ENCODE assay signal across 8 cellular contexts in the genomic region with DNA sequence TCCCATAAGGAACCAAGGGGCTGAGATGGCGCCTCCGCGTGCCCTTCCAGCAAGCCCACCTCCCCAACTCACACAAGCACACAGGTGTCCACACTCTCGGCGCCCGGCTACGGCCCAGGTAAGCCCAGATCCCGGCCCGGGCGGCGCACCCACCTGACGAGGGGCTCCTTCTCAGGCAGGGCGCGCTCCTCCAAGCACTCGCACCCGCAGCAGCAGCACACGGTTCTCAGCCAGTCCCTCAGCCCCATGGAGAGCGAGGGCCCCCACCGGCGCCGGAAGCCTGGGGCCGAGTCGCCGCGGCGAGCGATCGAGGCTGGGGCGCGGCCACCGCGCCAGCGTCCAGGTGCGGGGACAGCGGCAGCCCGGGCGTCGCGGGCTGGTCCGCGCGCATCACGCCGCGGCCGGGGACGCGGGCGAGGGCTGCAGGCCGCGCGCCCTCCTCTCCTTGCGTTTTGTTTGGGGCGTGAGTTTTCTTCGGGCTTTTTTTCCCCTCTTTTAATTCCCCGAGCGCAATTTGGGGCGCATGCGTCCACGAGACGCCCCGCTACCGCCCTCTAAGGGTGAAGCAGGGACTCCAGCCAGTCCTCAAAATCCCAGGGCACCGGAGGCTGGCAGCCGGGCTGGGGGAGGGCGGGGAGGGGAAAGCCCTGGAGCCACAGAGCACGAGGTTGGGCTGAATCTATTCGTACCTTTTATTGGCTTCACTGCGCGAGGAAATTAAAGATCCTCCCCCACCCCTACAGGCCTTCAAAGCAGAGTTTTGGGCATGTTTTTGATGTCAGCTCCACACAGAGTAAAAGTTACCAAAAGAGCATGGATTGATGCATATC. TPM values are rescaled to one million over a fixed set of nuclear protein-coding genes. Genes with fewer than 3 reads are reported as not detected.
DNase-seq lines count a peak whose midpoint lies in the region; ATAC-seq, FAIRE-seq and TF ChIP-seq lines count a peak whose summit lies in the region.

A gene with protein sequence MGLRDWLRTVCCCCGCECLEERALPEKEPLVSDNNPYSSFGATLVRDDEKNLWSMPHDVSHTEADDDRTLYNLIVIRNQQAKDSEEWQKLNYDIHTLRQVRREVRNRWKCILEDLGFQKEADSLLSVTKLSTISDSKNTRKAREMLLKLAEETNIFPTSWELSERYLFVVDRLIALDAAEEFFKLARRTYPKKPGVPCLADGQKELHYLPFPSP (minus strand): TSS at position 472 of the 830 bp plus-strand sequence. CDS start 224 bp downstream, at position 248.

- in situ Hi-C loops in HepG2 (cut with HindIII; ENCODE audit: extremely low pct_ligation_motif_present, low pct_unique_long_range_greater_than_20kb) = loop anchor here (5.0 kb wide), 1 partner anchor 61 kb away; no protein-coding TSS in a partner anchor

- H3K36me3 Mint-ChIP-seq in activated CD4-positive, alpha-beta T cell treated with anti-CD3 and anti-CD28 coated beads, Interleukin-2, amount 10 ng/mL, durations not matched to agents 7 days and 5 days (ENCODE audit: low read depth) = peaks cover 8% of the 10 kb centered on the region
- H3K36me3 Mint-ChIP-seq in dendritic cell treated with granulocyte-macrophage colony-stimulating factor and Interleukin-4, amounts not matched to agents 40 ng/mL and 50 ng/mL, for 4 days (ENCODE audit: low read depth) = peaks cover 8% of the 10 kb centered on the region

- intact Hi-C loops in dendritic cell treated with granulocyte-macrophage colony-stimulating factor and Interleukin-4, amounts not matched to agents 40 ng/mL and 50 ng/mL, for 4 days (cut with micrococcal nuclease) = no loop called here
- intact Hi-C loops in HepG2 (cut with micrococcal nuclease; ENCODE audit: unreplicated experiment) = loop anchor here (1.0 to 5.0 kb wide), 3 partner anchors 30 to 63 kb away; no protein-coding TSS in a partner anchor

- no peaks in the 10 kb centered on the region for H3K27me3 Mint-ChIP-seq in activated CD4-positive, alpha-beta T cell treated with anti-CD3 and anti-CD28 coated beads, Interleukin-2, amount 10 ng/mL, durations not matched to agents 7 days and 5 days
- peaks cover 4% of the 10 kb centered on the region for H3K27me3 Mint-ChIP-seq in dendritic cell treated with granulocyte-macrophage colony-stimulating factor and Interleukin-4, amounts not matched to agents 40 ng/mL and 50 ng/mL, for 4 days

- CTCF ChIA-PET in BJ (lab: Yijun Ruan, JAX) (interaction anchor here (0.7 to 3.6 kb wide), 11 partner anchors 9 to 62 kb away, joined by 3 to 25 read pairs (median 4); no protein-coding TSS in a partner anchor), HepG2 (lab: Yijun Ruan, JAX; ENCODE audit: low intra/inter-chr PET ratio, low total read pairs) (interaction anchor here (1.3 to 2.3 kb wide), 2 partner anchors 10 to 63 kb away, joined by 12 to 13 read pairs; no protein-coding TSS in a partner anchor)
- CTCF ChIA-PET in activated CD4-positive, alpha-beta T cell treated with anti-CD3 and anti-CD28 coated beads, Interleukin-2, amount 10 ng/mL, durations not matched to agents 7 days and 5 days (lab: Charles Lee) = interaction anchor here (0.6 to 1.3 kb wide), 4 partner anchors 19 to 101 kb away, joined by 3 to 5 read pairs (median 4); no protein-coding TSS in a partner anchor

- TSS peak; percentile 57 for BruUV-seq in HepG2 (replicated peaks; lab: Mats Ljungman, UMichigan)

- 3% methylated on average over 36 of the region's 70 CpGs for WGBS in HepG2 (ENCODE audit: low lambda C conversion rate)

- ATAC-seq in HG03432 (IDR thresholded peaks at IDR 0.05; ENCODE audit: unreplicated experiment) (peak; percentile 55), HepG2 (peak; percentile 88)

- peak within 1 kb of the TSS; percentile 76 for H3K9ac ChIP-seq in HepG2 (ENCODE audit: insufficient read depth, low read depth, low read length)

- H3K4me3 ChIP-seq in BJ (ENCODE audit: low read depth, low read length) (peak within 1 kb of the TSS; percentile 73), HepG2 (replicated peaks in 1 of 3; ENCODE audit: insufficient read depth in 1 of 3, low read depth in 2 of 3, low read length in 3 of 3) (peak within 1 kb of the TSS; percentile 95 to 98 (median 97))

- H4K20me1 ChIP-seq in HepG2 (ENCODE audit: insufficient read depth, low read length) = no peaks in the 10 kb centered on the region

- POLR2A ChIA-PET in BJ (lab: Charles Lee) = no interaction called here
- POLR2A ChIA-PET in activated CD4-positive, alpha-beta T cell treated with anti-CD3 and anti-CD28 coated beads, Interleukin-2, amount 10 ng/mL, durations not matched to agents 7 days and 5 days (lab: Charles Lee) = no interaction called here
- POLR2A ChIA-PET in HepG2 (lab: Yijun Ruan, JAX) = interaction anchor here (0.6 to 1.6 kb wide), 2 partner anchors 141 to 701 kb away, joined by 3 read pairs; a partner anchor contains a TSS

- TF ChIP-seq EP300 in HepG2 (IDR thresholded peaks at IDR 0.05; ENCODE audit: low read depth in 2 of 2, low read length in 2 of 2) = no peak
- TF ChIP-seq EP300 in HepG2 (CRISPR knock-in tag; IDR thresholded peaks at IDR 0.05; ENCODE audit: borderline replicate concordance) = no peak

- TF ChIP-seq POLR2A in HepG2 (IDR thresholded peaks at IDR 0.05; ENCODE audit: insufficient read depth in 1 of 2, low read depth in 2 of 2, low read length in 2 of 2) = no peak

- no peaks in the 10 kb centered on the region for H3K36me3 ChIP-seq in BJ (ENCODE audit: control insufficient read depth, insufficient read depth, low read length)
- H3K36me3 ChIP-seq in HepG2 (replicated peaks in 1 of 2; ENCODE audit: control insufficient read depth in 1 of 2, insufficient read depth in 2 of 2, low read length in 2 of 2) = 0 out of 5 replicates have a peak, but pooled peaks cover 1 to 14% of the 10 kb centered on the region in 2 experiments

- H3K79me2 ChIP-seq in HepG2 (ENCODE audit: insufficient read depth, low read length) = peaks cover 27% of the 10 kb centered on the region

- peaks cover 15% of the 10 kb centered on the region for H3K4me1 ChIP-seq in HepG2 (ENCODE audit: insufficient read depth, low read length)

- H2AFZ ChIP-seq in HepG2 (ENCODE audit: low read length) = no peak within 1 kb of the TSS

- TF ChIP-seq RAD21 in HepG2 (CRISPR knock-in tag; IDR thresholded peaks at IDR 0.05) = peak; percentile 55; the same call in 1 of the 2 replicates

- H3K27me3 ChIP-seq in BJ (ENCODE audit: control insufficient read depth, insufficient read depth, low read length) (no peaks in the 10 kb centered on the region), HepG2 (ENCODE audit: control insufficient read depth in 1 of 2, insufficient read depth in 2 of 2, low read length in 2 of 2) (no peaks in the 10 kb centered on the region)

- H3K9me3 ChIP-seq in HepG2 (ENCODE audit: low read length) = no peaks in the 10 kb centered on the region

- H3K9me3 Mint-ChIP-seq in activated CD4-positive, alpha-beta T cell treated with anti-CD3 and anti-CD28 coated beads, Interleukin-2, amount 10 ng/mL, durations not matched to agents 7 days and 5 days = peaks cover 1% of the 10 kb centered on the region
- no peaks in the 10 kb centered on the region for H3K9me3 Mint-ChIP-seq in dendritic cell treated with granulocyte-macrophage colony-stimulating factor and Interleukin-4, amounts not matched to agents 40 ng/mL and 50 ng/mL, for 4 days

- TF ChIP-seq CTCF in BJ (IDR thresholded peaks at IDR 0.05; ENCODE audit: insufficient read depth, low read depth, low read length) (peak; percentile 93), HepG2 (CRISPR knock-in tag; IDR thresholded peaks at IDR 0.05) (peak; percentile 77)

- H3K4me3 Mint-ChIP-seq in activated CD4-positive, alpha-beta T cell treated with anti-CD3 and anti-CD28 coated beads, Interleukin-2, amount 10 ng/mL, durations not matched to agents 7 days and 5 days = peak within 1 kb of the TSS; percentile 82
- peak within 1 kb of the TSS; percentile 85 for H3K4me3 Mint-ChIP-seq in dendritic cell treated with granulocyte-macrophage colony-stimulating factor and Interleukin-4, amounts not matched to agents 40 ng/mL and 50 ng/mL, for 4 days

- peak within 1 kb of the TSS; percentile 47 for H3K27ac ChIP-seq in HepG2 (ENCODE audit: extremely low read length, insufficient read depth, low read length)

- peak within 1 kb of the TSS; percentile 84 for H3K4me2 ChIP-seq in HepG2 (ENCODE audit: low read depth, low read length)

- FAIRE-seq in HepG2 (lab: Jason Lieb, UNC) = peak; percentile 18

- DNase-seq in BJ (ENCODE audit: low read depth) (no peak), GM19238 (ENCODE audit: insufficient read length, low spot score) (peak; percentile 90), NCI-H524 (lab: John Stamatoyannopoulos, UW) (peak; percentile 52 to 84), HepG2 (ENCODE audit: low spot score) (peak; percentile 77)
- DNase-seq in activated CD4-positive, alpha-beta T cell treated with anti-CD3 and anti-CD28 coated beads, Interleukin-2, amount 10 ng/mL, durations not matched to agents 7 days and 5 days = peak; percentile 85
- DNase-seq in stimulated activated CD4-positive, alpha-beta T cell treated with anti-CD3 and anti-CD28 coated beads, Interleukin-2, amount 100 ng/mL, for 48 hours = peak; percentile 86 to 88

- H3K4me1 Mint-ChIP-seq in activated CD4-positive, alpha-beta T cell treated with anti-CD3 and anti-CD28 coated beads, Interleukin-2, amount 10 ng/mL, durations not matched to agents 7 days and 5 days = peaks cover 55% of the 10 kb centered on the region
- peaks cover 19% of the 10 kb centered on the region for H3K4me1 Mint-ChIP-seq in dendritic cell treated with granulocyte-macrophage colony-stimulating factor and Interleukin-4, amounts not matched to agents 40 ng/mL and 50 ng/mL, for 4 days (ENCODE audit: low read depth)

- peak within 1 kb of the TSS; percentile 81 for H3K27ac Mint-ChIP-seq in activated CD4-positive, alpha-beta T cell treated with anti-CD3 and anti-CD28 coated beads, Interleukin-2, amount 10 ng/mL, durations not matched to agents 7 days and 5 days
- H3K27ac Mint-ChIP-seq in dendritic cell treated with granulocyte-macrophage colony-stimulating factor and Interleukin-4, amounts not matched to agents 40 ng/mL and 50 ng/mL, for 4 days = peak within 1 kb of the TSS; percentile 74

RNA-seq across cellular contexts. Expression of the gene that starts here (rescaled TPM):
- polyA plus RNA-seq in BJ (2011; rRNA removed) (1.1 and 1.7 TPM in 2 replicates), HepG2 (2011; rRNA removed) (7.3 and 7.5 TPM in 2 replicates)
- 0.71 and 0.77 TPM in 2 replicates for polyA minus RNA-seq in BJ (2011; rRNA and poly(A)+ RNA removed)
- total RNA-seq in activated CD4-positive, alpha-beta T cell treated with anti-CD3 and anti-CD28 coated beads, Interleukin-2, amount 10 ng/mL, durations not matched to agents 7 days and 5 days = 1 to 10 TPM; 9.0 to 9.6 TPM
- 23.3 and 26.4 TPM in 2 replicates for total RNA-seq in HepG2 (2016; rRNA removed; fragmentation: Illumina TruSeq; extraction: Trizol)
- total RNA-seq in HepG2 (2016; cell fraction: cytosol; rRNA removed; fragmentation: Illumina TruSeq; extraction: Trizol; ENCODE audit: low read depth) = 6.9 and 11.0 TPM in 2 replicates
- 22.5 and 23.8 TPM in 2 replicates for total RNA-seq in HepG2 (2016; cell fraction: insoluble cytoplasmic fraction; rRNA removed; fragmentation: Illumina TruSeq; extraction: Trizol)
- total RNA-seq in HepG2 (2016; cell fraction: membrane; rRNA removed; fragmentation: Illumina TruSeq; extraction: Trizol) = 27.6 and 31.1 TPM in 2 replicates
- 22.1 and 26.5 TPM in 2 replicates for total RNA-seq in HepG2 (2016; cell fraction: nucleus; rRNA removed; fragmentation: Illumina TruSeq; extraction: Trizol)
- 2.8 and 3.0 TPM in 2 replicates for polyA plus RNA-seq in HepG2 (2011; cell fraction: cytosol; rRNA removed)
- 10.6 and 11.6 TPM in 2 replicates for polyA plus RNA-seq in HepG2 (2011; cell fraction: nucleus; rRNA removed)
- 7.0 and 9.3 TPM in 2 replicates for polyA plus RNA-seq in HepG2 (2012)
- 10.0 and 14.5 TPM in 2 replicates for polyA plus RNA-seq in HepG2 (2016; cell fraction: cytosol; fragmentation: Illumina TruSeq; extraction: Trizol; ENCODE audit: low read depth)
- polyA plus RNA-seq in HepG2 (2016; cell fraction: insoluble cytoplasmic fraction; fragmentation: Illumina TruSeq; extraction: Trizol; ENCODE audit: low read depth) = 24.4 and 25.1 TPM in 2 replicates
- polyA plus RNA-seq in HepG2 (2016; cell fraction: membrane; fragmentation: Illumina TruSeq; extraction: Trizol; ENCODE audit: low read depth) = 20.9 and 23.0 TPM in 2 replicates
- polyA plus RNA-seq in HepG2 (2016; cell fraction: nucleus; fragmentation: Illumina TruSeq; extraction: Trizol; ENCODE audit: insufficient read depth, low read depth) = 32.8 and 32.9 TPM in 2 replicates
- 3.6 and 3.9 TPM in 2 replicates for polyA minus RNA-seq in HepG2 (2011; rRNA and poly(A)+ RNA removed; ENCODE audit: low replicate concordance)
- polyA minus RNA-seq in HepG2 (2011; cell fraction: cytosol; rRNA and poly(A)+ RNA removed) = 4.0 and 4.3 TPM in 2 replicates
- polyA minus RNA-seq in HepG2 (2011; cell fraction: nucleus; rRNA and poly(A)+ RNA removed) = 19.2 and 20.6 TPM in 2 replicates
